ENCODE assay signal across 1 cellular context in the genomic region with DNA sequence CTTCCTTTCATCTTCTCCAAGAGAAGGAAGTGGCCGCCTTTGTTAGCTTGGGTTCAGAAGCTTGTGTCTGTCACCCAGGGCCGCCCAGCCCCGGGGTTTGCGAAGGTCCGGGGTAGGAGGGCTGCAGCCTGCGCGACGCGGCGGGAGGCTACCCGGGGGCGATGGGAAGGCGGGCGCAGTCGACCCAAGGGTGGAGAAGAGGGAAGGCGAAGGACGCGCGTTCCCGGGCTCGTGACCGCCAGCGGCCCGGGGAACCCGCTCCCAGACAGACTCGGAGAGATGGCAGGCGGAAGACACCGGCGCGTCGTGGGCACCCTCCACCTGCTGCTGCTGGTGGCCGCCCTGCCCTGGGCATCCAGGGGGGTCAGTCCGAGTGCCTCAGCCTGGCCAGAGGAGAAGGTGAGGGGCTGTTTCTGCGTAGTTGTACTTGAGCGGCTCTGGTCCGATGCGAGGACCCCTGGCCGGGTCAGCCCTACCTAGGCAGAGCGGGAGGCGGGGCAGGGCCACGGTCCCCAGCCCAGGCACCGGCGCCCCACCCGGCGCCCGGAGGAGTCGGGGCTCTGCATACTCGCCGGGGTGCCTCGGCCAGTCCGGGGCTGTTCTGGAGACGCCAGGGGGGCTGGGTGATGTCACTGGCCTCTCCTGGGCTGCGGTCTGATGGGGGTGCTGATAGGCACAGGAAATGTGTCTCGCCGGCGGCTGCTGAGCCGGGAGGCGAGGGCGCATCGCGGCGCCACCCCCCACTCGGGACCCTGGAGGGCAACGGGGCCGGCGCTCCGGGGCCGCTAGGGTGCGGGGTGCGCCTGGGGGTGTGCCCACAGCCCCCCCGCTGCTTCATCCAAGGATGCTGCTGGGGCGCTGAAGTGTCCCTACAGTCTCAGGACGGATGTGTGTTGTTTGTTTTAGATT.
A peak's percentile ranks its signal among the peaks of the same experiment; 100 is the strongest.
TF ChIP-seq lines count a peak whose summit lies in the region.

A gene (plus strand): TSS at position 178 of the 909 bp plus-strand sequence. CDS start 102 bp downstream, at position 280.

TF ChIP-seq in HepG2, 621 proteins besides CTCF, POLR2A, EP300 and RAD21 (continued from another document and continues in another):
- TF ChIP-seq, protein P1, sequence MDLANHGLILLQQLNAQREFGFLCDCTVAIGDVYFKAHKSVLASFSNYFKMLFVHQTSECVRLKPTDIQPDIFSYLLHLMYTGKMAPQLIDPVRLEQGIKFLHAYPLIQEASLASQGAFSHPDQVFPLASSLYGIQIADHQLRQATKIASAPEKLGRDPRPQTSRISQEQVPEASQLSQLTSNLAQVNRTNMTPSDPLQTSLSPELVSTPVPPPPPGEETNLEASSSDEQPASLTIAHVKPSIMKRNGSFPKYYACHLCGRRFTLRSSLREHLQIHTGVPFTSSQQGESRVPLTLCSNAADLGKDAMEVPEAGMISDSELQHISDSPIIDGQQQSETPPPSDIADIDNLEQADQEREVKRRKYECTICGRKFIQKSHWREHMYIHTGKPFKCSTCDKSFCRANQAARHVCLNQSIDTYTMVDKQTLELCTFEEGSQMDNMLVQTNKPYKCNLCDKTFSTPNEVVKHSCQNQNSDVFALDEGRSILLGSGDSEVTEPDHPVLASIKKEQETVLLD (CRISPR knock-in tag; IDR thresholded peaks at IDR 0.05; ENCODE audit: low read depth), result no peak; the same call in 1 of the 2 replicates
- TF ChIP-seq, protein P2, sequence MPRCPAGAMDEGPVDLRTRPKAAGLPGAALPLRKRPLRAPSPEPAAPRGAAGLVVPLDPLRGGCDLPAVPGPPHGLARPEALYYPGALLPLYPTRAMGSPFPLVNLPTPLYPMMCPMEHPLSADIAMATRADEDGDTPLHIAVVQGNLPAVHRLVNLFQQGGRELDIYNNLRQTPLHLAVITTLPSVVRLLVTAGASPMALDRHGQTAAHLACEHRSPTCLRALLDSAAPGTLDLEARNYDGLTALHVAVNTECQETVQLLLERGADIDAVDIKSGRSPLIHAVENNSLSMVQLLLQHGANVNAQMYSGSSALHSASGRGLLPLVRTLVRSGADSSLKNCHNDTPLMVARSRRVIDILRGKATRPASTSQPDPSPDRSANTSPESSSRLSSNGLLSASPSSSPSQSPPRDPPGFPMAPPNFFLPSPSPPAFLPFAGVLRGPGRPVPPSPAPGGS (CRISPR knock-in tag; IDR thresholded peaks at IDR 0.05), result 0 out of 2 replicates have a peak, but pooled peaks have one; percentile 68
- peak; percentile 15; the same call in 1 of the 2 replicates for TF ChIP-seq HOXA3 (CRISPR knock-in tag; IDR thresholded peaks at IDR 0.05)
- TF ChIP-seq ZSCAN22 (CRISPR knock-in tag; IDR thresholded peaks at IDR 0.05), result no peak
- TF ChIP-seq, protein P3, sequence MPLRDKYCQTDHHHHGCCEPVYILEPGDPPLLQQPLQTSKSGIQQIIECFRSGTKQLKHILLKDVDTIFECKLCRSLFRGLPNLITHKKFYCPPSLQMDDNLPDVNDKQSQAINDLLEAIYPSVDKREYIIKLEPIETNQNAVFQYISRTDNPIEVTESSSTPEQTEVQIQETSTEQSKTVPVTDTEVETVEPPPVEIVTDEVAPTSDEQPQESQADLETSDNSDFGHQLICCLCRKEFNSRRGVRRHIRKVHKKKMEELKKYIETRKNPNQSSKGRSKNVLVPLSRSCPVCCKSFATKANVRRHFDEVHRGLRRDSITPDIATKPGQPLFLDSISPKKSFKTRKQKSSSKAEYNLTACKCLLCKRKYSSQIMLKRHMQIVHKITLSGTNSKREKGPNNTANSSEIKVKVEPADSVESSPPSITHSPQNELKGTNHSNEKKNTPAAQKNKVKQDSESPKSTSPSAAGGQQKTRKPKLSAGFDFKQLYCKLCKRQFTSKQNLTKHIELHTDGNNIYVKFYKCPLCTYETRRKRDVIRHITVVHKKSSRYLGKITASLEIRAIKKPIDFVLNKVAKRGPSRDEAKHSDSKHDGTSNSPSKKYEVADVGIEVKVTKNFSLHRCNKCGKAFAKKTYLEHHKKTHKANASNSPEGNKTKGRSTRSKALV (CRISPR knock-in tag; IDR thresholded peaks at IDR 0.05), result peak; percentile 80
- TF ChIP-seq SMAD9 (CRISPR knock-in tag; IDR thresholded peaks at IDR 0.05), result no peak
- TF ChIP-seq, protein P4, sequence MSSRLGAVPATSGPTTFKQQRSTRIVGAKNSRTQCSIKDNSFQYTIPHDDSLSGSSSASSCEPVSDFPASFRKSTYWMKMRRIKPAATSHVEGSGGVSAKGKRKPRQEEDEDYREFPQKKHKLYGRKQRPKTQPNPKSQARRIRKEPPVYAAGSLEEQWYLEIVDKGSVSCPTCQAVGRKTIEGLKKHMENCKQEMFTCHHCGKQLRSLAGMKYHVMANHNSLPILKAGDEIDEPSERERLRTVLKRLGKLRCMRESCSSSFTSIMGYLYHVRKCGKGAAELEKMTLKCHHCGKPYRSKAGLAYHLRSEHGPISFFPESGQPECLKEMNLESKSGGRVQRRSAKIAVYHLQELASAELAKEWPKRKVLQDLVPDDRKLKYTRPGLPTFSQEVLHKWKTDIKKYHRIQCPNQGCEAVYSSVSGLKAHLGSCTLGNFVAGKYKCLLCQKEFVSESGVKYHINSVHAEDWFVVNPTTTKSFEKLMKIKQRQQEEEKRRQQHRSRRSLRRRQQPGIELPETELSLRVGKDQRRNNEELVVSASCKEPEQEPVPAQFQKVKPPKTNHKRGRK (CRISPR knock-in tag; IDR thresholded peaks at IDR 0.05), result no peak
- no peak for TF ChIP-seq ZNF737 (CRISPR knock-in tag; IDR thresholded peaks at IDR 0.05; ENCODE audit: borderline replicate concordance)
- 0 out of 2 replicates have a peak, but pooled peaks have one; percentile 9 for TF ChIP-seq ETV5 (CRISPR knock-in tag; IDR thresholded peaks at IDR 0.05; ENCODE audit: borderline replicate concordance)
- TF ChIP-seq ZIK1 (CRISPR knock-in tag; IDR thresholded peaks at IDR 0.05; ENCODE audit: borderline replicate concordance, low read depth), result 0 out of 2 replicates have a peak, but pooled peaks have one; percentile 31
- no peak for TF ChIP-seq ZNF432 (CRISPR knock-in tag; IDR thresholded peaks at IDR 0.05; ENCODE audit: borderline replicate concordance)
- TF ChIP-seq ZNF777 (CRISPR knock-in tag; IDR thresholded peaks at IDR 0.05), result peak; percentile 53; the same call in 1 of the 2 replicates
- TF ChIP-seq NCOA5 (CRISPR knock-in tag; IDR thresholded peaks at IDR 0.05), result no peak
- TF ChIP-seq FOXA1 (IDR thresholded peaks at IDR 0.05), result no peak
- no peak for TF ChIP-seq FOXA1 (CRISPR knock-in tag; IDR thresholded peaks at IDR 0.05)
- TF ChIP-seq, protein P5, sequence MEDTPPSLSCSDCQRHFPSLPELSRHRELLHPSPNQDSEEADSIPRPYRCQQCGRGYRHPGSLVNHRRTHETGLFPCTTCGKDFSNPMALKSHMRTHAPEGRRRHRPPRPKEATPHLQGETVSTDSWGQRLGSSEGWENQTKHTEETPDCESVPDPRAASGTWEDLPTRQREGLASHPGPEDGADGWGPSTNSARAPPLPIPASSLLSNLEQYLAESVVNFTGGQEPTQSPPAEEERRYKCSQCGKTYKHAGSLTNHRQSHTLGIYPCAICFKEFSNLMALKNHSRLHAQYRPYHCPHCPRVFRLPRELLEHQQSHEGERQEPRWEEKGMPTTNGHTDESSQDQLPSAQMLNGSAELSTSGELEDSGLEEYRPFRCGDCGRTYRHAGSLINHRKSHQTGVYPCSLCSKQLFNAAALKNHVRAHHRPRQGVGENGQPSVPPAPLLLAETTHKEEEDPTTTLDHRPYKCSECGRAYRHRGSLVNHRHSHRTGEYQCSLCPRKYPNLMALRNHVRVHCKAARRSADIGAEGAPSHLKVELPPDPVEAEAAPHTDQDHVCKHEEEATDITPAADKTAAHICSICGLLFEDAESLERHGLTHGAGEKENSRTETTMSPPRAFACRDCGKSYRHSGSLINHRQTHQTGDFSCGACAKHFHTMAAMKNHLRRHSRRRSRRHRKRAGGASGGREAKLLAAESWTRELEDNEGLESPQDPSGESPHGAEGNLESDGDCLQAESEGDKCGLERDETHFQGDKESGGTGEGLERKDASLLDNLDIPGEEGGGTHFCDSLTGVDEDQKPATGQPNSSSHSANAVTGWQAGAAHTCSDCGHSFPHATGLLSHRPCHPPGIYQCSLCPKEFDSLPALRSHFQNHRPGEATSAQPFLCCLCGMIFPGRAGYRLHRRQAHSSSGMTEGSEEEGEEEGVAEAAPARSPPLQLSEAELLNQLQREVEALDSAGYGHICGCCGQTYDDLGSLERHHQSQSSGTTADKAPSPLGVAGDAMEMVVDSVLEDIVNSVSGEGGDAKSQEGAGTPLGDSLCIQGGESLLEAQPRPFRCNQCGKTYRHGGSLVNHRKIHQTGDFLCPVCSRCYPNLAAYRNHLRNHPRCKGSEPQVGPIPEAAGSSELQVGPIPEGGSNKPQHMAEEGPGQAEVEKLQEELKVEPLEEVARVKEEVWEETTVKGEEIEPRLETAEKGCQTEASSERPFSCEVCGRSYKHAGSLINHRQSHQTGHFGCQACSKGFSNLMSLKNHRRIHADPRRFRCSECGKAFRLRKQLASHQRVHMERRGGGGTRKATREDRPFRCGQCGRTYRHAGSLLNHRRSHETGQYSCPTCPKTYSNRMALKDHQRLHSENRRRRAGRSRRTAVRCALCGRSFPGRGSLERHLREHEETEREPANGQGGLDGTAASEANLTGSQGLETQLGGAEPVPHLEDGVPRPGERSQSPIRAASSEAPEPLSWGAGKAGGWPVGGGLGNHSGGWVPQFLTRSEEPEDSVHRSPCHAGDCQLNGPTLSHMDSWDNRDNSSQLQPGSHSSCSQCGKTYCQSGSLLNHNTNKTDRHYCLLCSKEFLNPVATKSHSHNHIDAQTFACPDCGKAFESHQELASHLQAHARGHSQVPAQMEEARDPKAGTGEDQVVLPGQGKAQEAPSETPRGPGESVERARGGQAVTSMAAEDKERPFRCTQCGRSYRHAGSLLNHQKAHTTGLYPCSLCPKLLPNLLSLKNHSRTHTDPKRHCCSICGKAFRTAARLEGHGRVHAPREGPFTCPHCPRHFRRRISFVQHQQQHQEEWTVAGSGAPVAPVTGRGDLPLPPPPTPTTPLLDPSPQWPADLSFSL (CRISPR knock-in tag; IDR thresholded peaks at IDR 0.05), result no peak
- TF ChIP-seq ZNF543 (CRISPR knock-in tag; IDR thresholded peaks at IDR 0.05), result no peak
- no peak for TF ChIP-seq RCOR2 (CRISPR knock-in tag; IDR thresholded peaks at IDR 0.05)
- TF ChIP-seq PAX8 (CRISPR knock-in tag; IDR thresholded peaks at IDR 0.05; ENCODE audit: borderline replicate concordance), result no peak
- TF ChIP-seq, protein P6, sequence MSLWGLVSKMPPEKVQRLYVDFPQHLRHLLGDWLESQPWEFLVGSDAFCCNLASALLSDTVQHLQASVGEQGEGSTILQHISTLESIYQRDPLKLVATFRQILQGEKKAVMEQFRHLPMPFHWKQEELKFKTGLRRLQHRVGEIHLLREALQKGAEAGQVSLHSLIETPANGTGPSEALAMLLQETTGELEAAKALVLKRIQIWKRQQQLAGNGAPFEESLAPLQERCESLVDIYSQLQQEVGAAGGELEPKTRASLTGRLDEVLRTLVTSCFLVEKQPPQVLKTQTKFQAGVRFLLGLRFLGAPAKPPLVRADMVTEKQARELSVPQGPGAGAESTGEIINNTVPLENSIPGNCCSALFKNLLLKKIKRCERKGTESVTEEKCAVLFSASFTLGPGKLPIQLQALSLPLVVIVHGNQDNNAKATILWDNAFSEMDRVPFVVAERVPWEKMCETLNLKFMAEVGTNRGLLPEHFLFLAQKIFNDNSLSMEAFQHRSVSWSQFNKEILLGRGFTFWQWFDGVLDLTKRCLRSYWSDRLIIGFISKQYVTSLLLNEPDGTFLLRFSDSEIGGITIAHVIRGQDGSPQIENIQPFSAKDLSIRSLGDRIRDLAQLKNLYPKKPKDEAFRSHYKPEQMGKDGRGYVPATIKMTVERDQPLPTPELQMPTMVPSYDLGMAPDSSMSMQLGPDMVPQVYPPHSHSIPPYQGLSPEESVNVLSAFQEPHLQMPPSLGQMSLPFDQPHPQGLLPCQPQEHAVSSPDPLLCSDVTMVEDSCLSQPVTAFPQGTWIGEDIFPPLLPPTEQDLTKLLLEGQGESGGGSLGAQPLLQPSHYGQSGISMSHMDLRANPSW (CRISPR knock-in tag; IDR thresholded peaks at IDR 0.05; ENCODE audit: borderline replicate concordance), result no peak
- TF ChIP-seq KLF11 (CRISPR knock-in tag; IDR thresholded peaks at IDR 0.05), result no peak
- TF ChIP-seq, protein P7, sequence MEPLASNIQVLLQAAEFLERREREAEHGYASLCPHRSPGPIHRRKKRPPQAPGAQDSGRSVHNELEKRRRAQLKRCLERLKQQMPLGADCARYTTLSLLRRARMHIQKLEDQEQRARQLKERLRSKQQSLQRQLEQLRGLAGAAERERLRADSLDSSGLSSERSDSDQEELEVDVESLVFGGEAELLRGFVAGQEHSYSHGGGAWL (CRISPR knock-in tag; IDR thresholded peaks at IDR 0.05), result peak; percentile 59; the same call in 1 of the 2 replicates
- TF ChIP-seq NFYB (CRISPR knock-in tag; IDR thresholded peaks at IDR 0.05), result no peak
- TF ChIP-seq, protein P8, sequence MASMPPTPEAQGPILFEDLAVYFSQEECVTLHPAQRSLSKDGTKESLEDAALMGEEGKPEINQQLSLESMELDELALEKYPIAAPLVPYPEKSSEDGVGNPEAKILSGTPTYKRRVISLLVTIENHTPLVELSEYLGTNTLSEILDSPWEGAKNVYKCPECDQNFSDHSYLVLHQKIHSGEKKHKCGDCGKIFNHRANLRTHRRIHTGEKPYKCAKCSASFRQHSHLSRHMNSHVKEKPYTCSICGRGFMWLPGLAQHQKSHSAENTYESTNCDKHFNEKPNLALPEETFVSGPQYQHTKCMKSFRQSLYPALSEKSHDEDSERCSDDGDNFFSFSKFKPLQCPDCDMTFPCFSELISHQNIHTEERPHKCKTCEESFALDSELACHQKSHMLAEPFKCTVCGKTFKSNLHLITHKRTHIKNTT (CRISPR knock-in tag; IDR thresholded peaks at IDR 0.05), result no peak
- TF ChIP-seq MXD4 (CRISPR knock-in tag; IDR thresholded peaks at IDR 0.05), result 0 out of 2 replicates have a peak, but pooled peaks have one; percentile 23
- TF ChIP-seq ZNF317 (CRISPR knock-in tag; IDR thresholded peaks at IDR 0.05), result no peak
- TF ChIP-seq, protein P9, sequence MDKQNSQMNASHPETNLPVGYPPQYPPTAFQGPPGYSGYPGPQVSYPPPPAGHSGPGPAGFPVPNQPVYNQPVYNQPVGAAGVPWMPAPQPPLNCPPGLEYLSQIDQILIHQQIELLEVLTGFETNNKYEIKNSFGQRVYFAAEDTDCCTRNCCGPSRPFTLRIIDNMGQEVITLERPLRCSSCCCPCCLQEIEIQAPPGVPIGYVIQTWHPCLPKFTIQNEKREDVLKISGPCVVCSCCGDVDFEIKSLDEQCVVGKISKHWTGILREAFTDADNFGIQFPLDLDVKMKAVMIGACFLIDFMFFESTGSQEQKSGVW (CRISPR knock-in tag; IDR thresholded peaks at IDR 0.05; ENCODE audit: borderline replicate concordance), result no peak
- TF ChIP-seq MAF1 (CRISPR knock-in tag; IDR thresholded peaks at IDR 0.05; ENCODE audit: borderline replicate concordance), result no peak
- TF ChIP-seq, protein P10, sequence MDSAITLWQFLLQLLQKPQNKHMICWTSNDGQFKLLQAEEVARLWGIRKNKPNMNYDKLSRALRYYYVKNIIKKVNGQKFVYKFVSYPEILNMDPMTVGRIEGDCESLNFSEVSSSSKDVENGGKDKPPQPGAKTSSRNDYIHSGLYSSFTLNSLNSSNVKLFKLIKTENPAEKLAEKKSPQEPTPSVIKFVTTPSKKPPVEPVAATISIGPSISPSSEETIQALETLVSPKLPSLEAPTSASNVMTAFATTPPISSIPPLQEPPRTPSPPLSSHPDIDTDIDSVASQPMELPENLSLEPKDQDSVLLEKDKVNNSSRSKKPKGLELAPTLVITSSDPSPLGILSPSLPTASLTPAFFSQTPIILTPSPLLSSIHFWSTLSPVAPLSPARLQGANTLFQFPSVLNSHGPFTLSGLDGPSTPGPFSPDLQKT (CRISPR knock-in tag; IDR thresholded peaks at IDR 0.05; ENCODE audit: borderline replicate concordance), result no peak
- TF ChIP-seq ZNF839 (CRISPR knock-in tag; IDR thresholded peaks at IDR 0.05; ENCODE audit: borderline replicate concordance), result no peak
- TF ChIP-seq ARID2 (CRISPR knock-in tag; IDR thresholded peaks at IDR 0.05; ENCODE audit: borderline replicate concordance), result no peak
- TF ChIP-seq MEIS1 (CRISPR knock-in tag; IDR thresholded peaks at IDR 0.05; ENCODE audit: borderline replicate concordance), result no peak
- TF ChIP-seq HOXA9 (CRISPR knock-in tag; IDR thresholded peaks at IDR 0.05; ENCODE audit: borderline replicate concordance), result no peak
- no peak for TF ChIP-seq NPAS2 (CRISPR knock-in tag; IDR thresholded peaks at IDR 0.05; ENCODE audit: borderline replicate concordance)
- TF ChIP-seq PPARG (CRISPR knock-in tag; conservative IDR thresholded peaks at IDR 0.05), result no peak
- TF ChIP-seq STAT5B (CRISPR knock-in tag; IDR thresholded peaks at IDR 0.05), result no peak
